In genomic region chr10:119650692-119651513, GRCh38 we compare ENCODE assay signal across 8 cellular contexts. TPM values are rescaled to one million over a fixed set of nuclear protein-coding genes. Genes with fewer than 3 reads are reported as not detected.
A peak's percentile ranks its signal among the peaks of the same experiment; 100 is the strongest.
DNase-seq lines count a peak whose midpoint lies in the region; ATAC-seq and FAIRE-seq lines count a peak whose summit lies in the region.

TSS of gene BAG3 (plus strand) at chr10:119651380. CDS start at chr10:119651676, 296 bp downstream.

- ATAC-seq in HG03039 (IDR thresholded peaks at IDR 0.05; ENCODE audit: unreplicated experiment) = peak; percentile 70
- peak; percentile 91 for ATAC-seq in left lobe of liver

- peak; percentile 62 for FAIRE-seq in GM18507 (lab: Jason Lieb, UNC)

- DNase-seq in A172 (ENCODE audit: low spot score) = peak; percentile 92
- peak; percentile 62 for DNase-seq in GM18507 (ENCODE audit: extremely low spot score, insufficient read length, low read depth)
- DNase-seq in NCI-H510A treated with DMSO at 0.1 percent for 48 hours (lab: John Stamatoyannopoulos, UW) = peak; percentile 72
- DNase-seq in activated CD4-positive, alpha-beta T cell treated with anti-CD3 and anti-CD28 coated beads, Interleukin-2, amount 50 U/mL, for 24 hours (ENCODE audit: low read depth in 1 of 2, low spot score in 1 of 2) = peak; percentile 72 to 74
- peak; percentile 87 for DNase-seq in dedifferentiated amniotic fluid mesenchymal stem cell (ENCODE audit: extremely low spot score)
- peak; percentile 96 for DNase-seq in left lobe of liver (ENCODE audit: low spot score)
- DNase-seq in stimulated activated CD4-positive, alpha-beta T cell treated with anti-CD3 and anti-CD28 coated beads, Interleukin-2, amount 100 ng/mL, for 24 hours = peak; percentile 81 to 84

RNA-seq across cellular contexts. Expression of gene BAG3, which starts in this region (rescaled TPM):
- total RNA-seq in A172 (2014; rRNA removed; shearing (Covaris generic)) = 31.0 and 39.8 TPM in 2 replicates
- 11.3 TPM for total RNA-seq in left lobe of liver

Comparison
In these comparisons a context has a peak if more than half of its experiments do, and no peak if none do; other contexts are left out.
1. Peak in every context shown above with its lines: DNase-seq and ATAC-seq.